In the genomic region with DNA sequence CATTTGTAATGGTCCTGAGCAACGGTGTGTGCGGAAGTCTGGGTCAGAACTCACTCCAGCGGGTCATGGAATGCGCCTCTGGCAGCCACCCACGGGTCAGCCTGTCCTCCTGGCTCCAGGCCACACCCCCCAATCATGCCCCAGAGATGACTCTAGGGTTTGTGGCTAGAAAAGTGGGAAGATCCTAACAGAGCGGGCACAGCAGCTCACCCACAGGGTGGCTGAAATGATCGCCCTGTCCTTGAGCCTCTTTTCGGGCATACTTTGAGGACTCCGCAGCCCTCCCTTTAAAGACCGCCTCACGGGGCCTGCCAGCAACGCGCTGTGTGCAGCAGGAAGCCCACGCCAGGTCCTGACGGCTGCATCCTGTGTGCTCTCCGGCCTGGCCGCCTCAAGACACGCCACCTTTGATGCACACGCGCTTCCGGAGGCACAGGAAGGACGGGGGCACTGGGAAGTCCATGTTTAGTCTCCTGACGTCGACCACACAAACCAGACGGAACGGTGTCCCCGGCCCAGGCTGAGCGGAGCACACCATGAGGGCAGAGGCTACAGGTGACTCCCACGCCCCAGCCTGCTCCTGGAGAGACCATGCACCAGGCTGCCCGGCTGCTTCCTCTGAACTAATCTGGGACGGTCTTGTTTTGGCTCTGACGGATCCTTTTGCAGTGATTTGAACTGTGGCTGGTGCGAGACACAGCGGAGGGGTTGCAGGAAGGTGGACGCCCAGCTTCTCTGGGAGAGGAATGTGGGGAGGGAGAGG, we compare ENCODE assay signal across 10 cellular contexts.
DNase-seq lines count a peak whose midpoint lies in the region; ATAC-seq, FAIRE-seq and TF ChIP-seq lines count a peak whose summit lies in the region.
"Had no signal": no experiment of that assay in that cellular context is flagged by ENCODE, and none has a peak within 500 bp of the region (broad histone marks: within the 10 kb centered on the region; RNA-seq: fewer than 3 reads in every experiment).

No MANE protein-coding gene starts in this region.

- H3K4me3 ChIP-seq in HepG2 (replicated peaks in 1 of 3; ENCODE audit: insufficient read depth in 1 of 3, low read depth in 2 of 3, low read length in 3 of 3), result no peak overlapping the region
- H3K4me3 ChIP-seq: K562 had no signal

- in situ Hi-C loops in HepG2 (cut with HindIII; ENCODE audit: extremely low pct_ligation_motif_present, low pct_unique_long_range_greater_than_20kb), result no loop called here

- no TSS peak for BruUV-seq in HepG2 (replicated peaks; lab: Mats Ljungman, UMichigan)

- ATAC-seq in activated naive CD8-positive, alpha-beta T cell treated with anti-CD3 and anti-CD28 coated beads, Interleukin-2, amount 50 U/mL, for 24 hours, result peak; percentile 73
- ATAC-seq in HepG2 (no peak), HG03045 (IDR thresholded peaks at IDR 0.05; ENCODE audit: unreplicated experiment) (no peak)
- ATAC-seq: K562 had no signal

- H3K36me3 Mint-ChIP-seq in activated naive CD4-positive, alpha-beta T cell treated with anti-CD3 and anti-CD28 coated beads, Interleukin-2, amount 10 ng/mL, durations not matched to agents 7 days and 5 days, result no peaks in the 10 kb centered on the region
- no peaks in the 10 kb centered on the region for H3K36me3 Mint-ChIP-seq in activated naive CD8-positive, alpha-beta T cell treated with anti-CD3 and anti-CD28 coated beads, Interleukin-2, amount 50 U/mL, for 24 hours (ENCODE audit: low read depth)

- peak; percentile 56 for DNase-seq in activated naive CD4-positive, alpha-beta T cell treated with anti-CD3 and anti-CD28 coated beads, Interleukin-2, amount 10 ng/mL, durations not matched to agents 7 days and 5 days
- no peak for DNase-seq in activated naive CD4-positive, alpha-beta T cell treated with Interleukin-2 at 50 U/mL for 16 hours
- DNase-seq in activated naive CD8-positive, alpha-beta T cell treated with anti-CD3 and anti-CD28 coated beads, Interleukin-2, amount 50 U/mL, for 24 hours, result peak; percentile 42
- DNase-seq in HepG2 (ENCODE audit: low spot score) (no peak), urothelium cell line (ENCODE audit: low spot score) (no peak), HTR-8/SVneo (ENCODE audit: insufficient read length, low spot score) (no peak)
- no peak for DNase-seq in effector CD8-positive, alpha-beta T cell (lab: John Stamatoyannopoulos, UW)

- no peak for TF ChIP-seq EP300 in HepG2 (IDR thresholded peaks at IDR 0.05; ENCODE audit: low read depth in 2 of 2, low read length in 2 of 2)
- TF ChIP-seq EP300 in HepG2 (CRISPR knock-in tag; IDR thresholded peaks at IDR 0.05; ENCODE audit: borderline replicate concordance), result no peak

- H3K27ac Mint-ChIP-seq in activated naive CD4-positive, alpha-beta T cell treated with anti-CD3 and anti-CD28 coated beads, Interleukin-2, amount 10 ng/mL, durations not matched to agents 7 days and 5 days, result peak overlapping the region; percentile 54
- H3K27ac Mint-ChIP-seq in activated naive CD8-positive, alpha-beta T cell treated with anti-CD3 and anti-CD28 coated beads, Interleukin-2, amount 50 U/mL, for 24 hours, result peak overlapping the region; percentile 62

- H4K20me1 ChIP-seq in HepG2 (ENCODE audit: insufficient read depth, low read length), result no peaks in the 10 kb centered on the region

- POLR2A ChIA-PET in HepG2 (lab: Yijun Ruan, JAX), result interaction anchor here (1.3 kb wide), 1 partner anchor 16 kb away, joined by 3 read pairs; no protein-coding TSS in a partner anchor

- TF ChIP-seq RAD21 in HepG2 (CRISPR knock-in tag; IDR thresholded peaks at IDR 0.05), result no peak

- peaks cover 11% of the 10 kb centered on the region for H3K4me1 Mint-ChIP-seq in activated naive CD4-positive, alpha-beta T cell treated with anti-CD3 and anti-CD28 coated beads, Interleukin-2, amount 10 ng/mL, durations not matched to agents 7 days and 5 days
- peaks cover 22% of the 10 kb centered on the region for H3K4me1 Mint-ChIP-seq in activated naive CD8-positive, alpha-beta T cell treated with anti-CD3 and anti-CD28 coated beads, Interleukin-2, amount 50 U/mL, for 24 hours

- intact Hi-C loops in HepG2 (cut with micrococcal nuclease; ENCODE audit: unreplicated experiment), result no loop called here

- no peaks in the 10 kb centered on the region for H3K27me3 ChIP-seq in HepG2 (ENCODE audit: control insufficient read depth in 1 of 2, insufficient read depth in 2 of 2, low read length in 2 of 2)

- no peaks in the 10 kb centered on the region for H3K9me3 Mint-ChIP-seq in activated naive CD4-positive, alpha-beta T cell treated with anti-CD3 and anti-CD28 coated beads, Interleukin-2, amount 10 ng/mL, durations not matched to agents 7 days and 5 days
- H3K9me3 Mint-ChIP-seq in activated naive CD8-positive, alpha-beta T cell treated with anti-CD3 and anti-CD28 coated beads, Interleukin-2, amount 50 U/mL, for 24 hours, result no peaks in the 10 kb centered on the region

- peaks cover 21 to 45% of the 10 kb centered on the region in 2 experiments for H3K36me3 ChIP-seq in HepG2 (replicated peaks in 1 of 2; ENCODE audit: control insufficient read depth in 1 of 2, insufficient read depth in 2 of 2, low read length in 2 of 2)

- TF ChIP-seq CTCF in HepG2 (CRISPR knock-in tag; IDR thresholded peaks at IDR 0.05), result no peak

- no peak overlapping the region for H3K27ac ChIP-seq in HepG2 (ENCODE audit: extremely low read length, insufficient read depth, low read length)
- H3K27ac ChIP-seq: RWPE1 had no signal

- H3K79me2 ChIP-seq in HepG2 (ENCODE audit: insufficient read depth, low read length), result no peaks in the 10 kb centered on the region

- H3K9ac ChIP-seq in HepG2 (ENCODE audit: insufficient read depth, low read depth, low read length), result no peak overlapping the region

- no peak for TF ChIP-seq POLR2A in HepG2 (IDR thresholded peaks at IDR 0.05; ENCODE audit: insufficient read depth in 1 of 2, low read depth in 2 of 2, low read length in 2 of 2)

- H3K4me1 ChIP-seq in HepG2 (ENCODE audit: insufficient read depth, low read length), result peaks cover 15% of the 10 kb centered on the region

- H3K27me3 Mint-ChIP-seq in activated naive CD4-positive, alpha-beta T cell treated with anti-CD3 and anti-CD28 coated beads, Interleukin-2, amount 10 ng/mL, durations not matched to agents 7 days and 5 days, result peaks cover 29% of the 10 kb centered on the region
- H3K27me3 Mint-ChIP-seq in activated naive CD8-positive, alpha-beta T cell treated with anti-CD3 and anti-CD28 coated beads, Interleukin-2, amount 50 U/mL, for 24 hours, result no peaks in the 10 kb centered on the region

- WGBS in HepG2 (ENCODE audit: low lambda C conversion rate), result 96% methylated on average over 32 of the region's 35 CpGs

- H3K9me3 ChIP-seq in HepG2 (ENCODE audit: low read length), result no peaks in the 10 kb centered on the region

- peak overlapping the region; percentile 14 for H3K4me3 Mint-ChIP-seq in activated naive CD4-positive, alpha-beta T cell treated with anti-CD3 and anti-CD28 coated beads, Interleukin-2, amount 10 ng/mL, durations not matched to agents 7 days and 5 days
- peak overlapping the region; percentile 30 for H3K4me3 Mint-ChIP-seq in activated naive CD8-positive, alpha-beta T cell treated with anti-CD3 and anti-CD28 coated beads, Interleukin-2, amount 50 U/mL, for 24 hours

- no peak overlapping the region for H3K4me2 ChIP-seq in HepG2 (ENCODE audit: low read depth, low read length)

- FAIRE-seq in HepG2 (lab: Jason Lieb, UNC), result no peak
- peak; percentile 74 for FAIRE-seq in urothelium cell line (lab: Jason Lieb, UNC)
- no peak for FAIRE-seq in HTR-8/SVneo (lab: Jason Lieb, UNC)
- FAIRE-seq: K562 had no signal

- no peak overlapping the region for H2AFZ ChIP-seq in HepG2 (ENCODE audit: low read length)

- CTCF ChIA-PET in activated naive CD4-positive, alpha-beta T cell treated with anti-CD3 and anti-CD28 coated beads, Interleukin-2, amount 10 ng/mL, durations not matched to agents 7 days and 5 days (lab: Charles Lee), result no interaction called here
- CTCF ChIA-PET in HepG2 (lab: Yijun Ruan, JAX; ENCODE audit: low intra/inter-chr PET ratio, low total read pairs), result no interaction called here

TF ChIP-seq in HepG2, 621 proteins besides CTCF, POLR2A, EP300 and RAD21:
- TF ChIP-seq, protein P1, sequence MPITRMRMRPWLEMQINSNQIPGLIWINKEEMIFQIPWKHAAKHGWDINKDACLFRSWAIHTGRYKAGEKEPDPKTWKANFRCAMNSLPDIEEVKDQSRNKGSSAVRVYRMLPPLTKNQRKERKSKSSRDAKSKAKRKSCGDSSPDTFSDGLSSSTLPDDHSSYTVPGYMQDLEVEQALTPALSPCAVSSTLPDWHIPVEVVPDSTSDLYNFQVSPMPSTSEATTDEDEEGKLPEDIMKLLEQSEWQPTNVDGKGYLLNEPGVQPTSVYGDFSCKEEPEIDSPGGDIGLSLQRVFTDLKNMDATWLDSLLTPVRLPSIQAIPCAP (CRISPR knock-in tag; IDR thresholded peaks at IDR 0.05; ENCODE audit: low read depth), result no peak
- TF ChIP-seq, protein P2, sequence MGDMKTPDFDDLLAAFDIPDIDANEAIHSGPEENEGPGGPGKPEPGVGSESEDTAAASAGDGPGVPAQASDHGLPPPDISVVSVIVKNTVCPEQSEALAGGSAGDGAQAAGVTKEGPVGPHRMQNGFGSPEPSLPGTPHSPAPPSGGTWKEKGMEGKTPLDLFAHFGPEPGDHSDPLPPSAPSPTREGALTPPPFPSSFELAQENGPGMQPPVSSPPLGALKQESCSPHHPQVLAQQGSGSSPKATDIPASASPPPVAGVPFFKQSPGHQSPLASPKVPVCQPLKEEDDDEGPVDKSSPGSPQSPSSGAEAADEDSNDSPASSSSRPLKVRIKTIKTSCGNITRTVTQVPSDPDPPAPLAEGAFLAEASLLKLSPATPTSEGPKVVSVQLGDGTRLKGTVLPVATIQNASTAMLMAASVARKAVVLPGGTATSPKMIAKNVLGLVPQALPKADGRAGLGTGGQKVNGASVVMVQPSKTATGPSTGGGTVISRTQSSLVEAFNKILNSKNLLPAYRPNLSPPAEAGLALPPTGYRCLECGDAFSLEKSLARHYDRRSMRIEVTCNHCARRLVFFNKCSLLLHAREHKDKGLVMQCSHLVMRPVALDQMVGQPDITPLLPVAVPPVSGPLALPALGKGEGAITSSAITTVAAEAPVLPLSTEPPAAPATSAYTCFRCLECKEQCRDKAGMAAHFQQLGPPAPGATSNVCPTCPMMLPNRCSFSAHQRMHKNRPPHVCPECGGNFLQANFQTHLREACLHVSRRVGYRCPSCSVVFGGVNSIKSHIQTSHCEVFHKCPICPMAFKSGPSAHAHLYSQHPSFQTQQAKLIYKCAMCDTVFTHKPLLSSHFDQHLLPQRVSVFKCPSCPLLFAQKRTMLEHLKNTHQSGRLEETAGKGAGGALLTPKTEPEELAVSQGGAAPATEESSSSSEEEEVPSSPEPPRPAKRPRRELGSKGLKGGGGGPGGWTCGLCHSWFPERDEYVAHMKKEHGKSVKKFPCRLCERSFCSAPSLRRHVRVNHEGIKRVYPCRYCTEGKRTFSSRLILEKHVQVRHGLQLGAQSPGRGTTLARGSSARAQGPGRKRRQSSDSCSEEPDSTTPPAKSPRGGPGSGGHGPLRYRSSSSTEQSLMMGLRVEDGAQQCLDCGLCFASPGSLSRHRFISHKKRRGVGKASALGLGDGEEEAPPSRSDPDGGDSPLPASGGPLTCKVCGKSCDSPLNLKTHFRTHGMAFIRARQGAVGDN (CRISPR knock-in tag; IDR thresholded peaks at IDR 0.05), result peak; percentile 12
- TF ChIP-seq RBM22 (optimal IDR thresholded peaks at IDR 0.05; ENCODE audit: low read length), result peak; percentile 49

Comparison
In these comparisons a context has a peak if more than half of its experiments do, and no peak if none do; other contexts are left out.
1. DNase-seq: peak in activated naive CD4-positive, alpha-beta T cell treated with anti-CD3 and anti-CD28 coated beads, Interleukin-2, amount 10 ng/mL, durations not matched to agents 7 days and 5 days (single experiment) and activated naive CD8-positive, alpha-beta T cell treated with anti-CD3 and anti-CD28 coated beads, Interleukin-2, amount 50 U/mL, for 24 hours (single experiment); none in activated naive CD4-positive, alpha-beta T cell treated with Interleukin-2 at 50 U/mL for 16 hours (single experiment), HepG2 (single experiment), urothelium cell line (single experiment), effector CD8-positive, alpha-beta T cell (single experiment) and HTR-8/SVneo (single experiment).